In genomic region chr2:168327328-168327727, GRCh38 we compare ENCODE assay signal across 22 cellular contexts.
DNase-seq lines count a peak whose midpoint lies in the region; ATAC-seq and TF ChIP-seq lines count a peak whose summit lies in the region.
"Had no signal": no experiment of that assay in that cellular context is flagged by ENCODE, and none has a peak within 500 bp of the region (broad histone marks: within the 10 kb centered on the region; RNA-seq: fewer than 3 reads in every experiment).

No MANE protein-coding gene starts in this region.

- H3K4me1 ChIP-seq in HCT116 (ENCODE audit: control insufficient read depth in 1 of 2, insufficient read depth in 2 of 2, low read length in 2 of 2) (no peaks in the 10 kb centered on the region), hepatocyte (ENCODE audit: insufficient read depth) (peaks cover 5% of the 10 kb centered on the region)
- H3K4me1 ChIP-seq: A549; BLaER1 treated with 17β-estradiol and CSF1 and Interleukin-3, amounts not matched to agents 10 nM and 100 nM had no signal

- no peaks in the 10 kb centered on the region for H3K27me3 Mint-ChIP-seq in Calu3 (ENCODE audit: unreplicated experiment)

- H3K36me3 ChIP-seq in HCT116 (ENCODE audit: control insufficient read depth in 1 of 2, insufficient read depth in 2 of 2, low read length in 2 of 2) (no peaks in the 10 kb centered on the region), hepatocyte (replicated peaks; ENCODE audit: insufficient read depth, low read depth) (no peaks in the 10 kb centered on the region)

- WGBS in hepatocyte (ENCODE audit: low lambda C conversion rate, missing lambda C conversion rate), result 91% methylated on average over 3 of the region's 3 CpGs

- H3K4me2 ChIP-seq in HCT116 (ENCODE audit: low read length) (no peak overlapping the region), hepatocyte (no peak overlapping the region)
- H3K4me2 ChIP-seq: A549; BLaER1 treated with 17β-estradiol and CSF1 and Interleukin-3, amounts not matched to agents 10 nM and 100 nM had no signal

- CTCF ChIA-PET in HCT116 (lab: Charles Lee), result no interaction called here
- CTCF ChIA-PET in Calu3 (lab: Charles Lee), result interaction anchor here (0.5 to 2.4 kb wide), 2 partner anchors 9 to 491 kb away, joined by 3 to 10 read pairs; no protein-coding TSS in a partner anchor

- H3K4me3 Mint-ChIP-seq in Calu3 (ENCODE audit: low read depth, unreplicated experiment), result no peak overlapping the region
- H3K4me3 Mint-ChIP-seq: B cell; CD4-positive, alpha-beta T cell; CD8-positive, alpha-beta T cell had no signal

- H4K20me1 ChIP-seq in HCT116 (ENCODE audit: insufficient read depth) (no peaks in the 10 kb centered on the region), hepatocyte (ENCODE audit: insufficient read depth, poor library complexity, severe bottlenecking) (no peaks in the 10 kb centered on the region)
- H4K20me1 ChIP-seq: BLaER1 treated with 17β-estradiol and CSF1 and Interleukin-3, amounts not matched to agents 10 nM and 100 nM had no signal

- BruUV-seq in HCT116 (replicated peaks; lab: Mats Ljungman, UMichigan), result no TSS peak
- BruUV-seq in Calu3 (replicated peaks; lab: Mats Ljungman, UMichigan), result no TSS peak

- peaks cover 10% of the 10 kb centered on the region for H3K4me1 Mint-ChIP-seq in Calu3 (ENCODE audit: low read depth, unreplicated experiment)
- H3K4me1 Mint-ChIP-seq: B cell had no signal

- H2AFZ ChIP-seq in HCT116 (ENCODE audit: low read depth, low read length, poor library complexity, severe bottlenecking) (peak overlapping the region; percentile 23), hepatocyte (no peak overlapping the region)

- H3K9me3 ChIP-seq in HCT116 (ENCODE audit: control insufficient read depth in 1 of 2, insufficient read depth in 1 of 2, low read depth in 1 of 2, low read length in 2 of 2), result no peaks in the 10 kb centered on the region
- H3K9me3 ChIP-seq in hepatocyte (ENCODE audit: low read depth), result no peaks in the 10 kb centered on the region
- H3K9me3 ChIP-seq: A549 had no signal

- no peak overlapping the region for H3K9ac ChIP-seq in HCT116 (ENCODE audit: low read length)
- H3K9ac ChIP-seq: BLaER1 treated with 17β-estradiol and CSF1 and Interleukin-3, amounts not matched to agents 10 nM and 100 nM had no signal

- H3K4me3 ChIP-seq in HCT116 (replicated peaks in 1 of 2; ENCODE audit: low read depth in 1 of 2, low read length in 2 of 2), result no peak overlapping the region
- no peak overlapping the region for H3K4me3 ChIP-seq in hepatocyte
- H3K4me3 ChIP-seq: A549; BLaER1 treated with 17β-estradiol and CSF1 and Interleukin-3, amounts not matched to agents 10 nM and 100 nM; GM12878 had no signal

- H3K27ac ChIP-seq in HCT116 (ENCODE audit: low read depth, low read length) (no peak overlapping the region), hepatocyte (peak overlapping the region; percentile 85)
- H3K27ac ChIP-seq: 22Rv1; A549; BLaER1 treated with 17β-estradiol and CSF1 and Interleukin-3, amounts not matched to agents 10 nM and 100 nM; C4-2B had no signal

- TF ChIP-seq CTCF in HCT116 (IDR thresholded peaks at IDR 0.05 in 2 of 3, conservative IDR thresholded peaks at IDR 0.05 in 1 of 3; ENCODE audit: borderline replicate concordance in 1 of 3, insufficient read depth in 1 of 3, low read depth in 2 of 3, low read length in 2 of 3) (no peak), hepatocyte (IDR thresholded peaks at IDR 0.05; ENCODE audit: poor library complexity) (no peak), Calu3 (IDR thresholded peaks at IDR 0.05; ENCODE audit: unreplicated experiment) (no peak)

- H3K27me3 ChIP-seq in HCT116 (ENCODE audit: insufficient read depth, low read length) (no peaks in the 10 kb centered on the region), hepatocyte (no peaks in the 10 kb centered on the region)
- H3K27me3 ChIP-seq: BLaER1 treated with 17β-estradiol and CSF1 and Interleukin-3, amounts not matched to agents 10 nM and 100 nM had no signal

- no peak for TF ChIP-seq RAD21 in HCT116 (IDR thresholded peaks at IDR 0.05; ENCODE audit: low read depth)

- intact Hi-C loops in HCT116 (cut with micrococcal nuclease) (no loop called here), Calu3 (cut with micrococcal nuclease; ENCODE audit: unreplicated experiment) (no loop called here)

- H3K79me2 ChIP-seq in HCT116 (ENCODE audit: insufficient read depth, low read length) (no peaks in the 10 kb centered on the region), hepatocyte (no peaks in the 10 kb centered on the region)

- no peaks in the 10 kb centered on the region for H3K36me3 Mint-ChIP-seq in Calu3 (ENCODE audit: insufficient read depth, unreplicated experiment)

- POLR2A ChIA-PET in HCT116 (lab: Charles Lee), result no interaction called here

- RAD21 ChIA-PET in HCT116 (lab: Charles Lee; ENCODE audit: low non-redundant PET in 1 of 2, low total read pairs in 2 of 2, uncharacterized antibody in 2 of 2, unreplicated experiment in 2 of 2), result no interaction called here

- H3K9me3 Mint-ChIP-seq in Calu3 (ENCODE audit: low read depth, unreplicated experiment), result peaks cover 7% of the 10 kb centered on the region

- no peak for ATAC-seq in HCT116
- no peak for ATAC-seq in GM19035 (IDR thresholded peaks at IDR 0.05; ENCODE audit: unreplicated experiment)
- ATAC-seq: A549; CD8-positive, alpha-beta T cell; GM12878 had no signal

- DNase-seq in DMS53 (lab: John Stamatoyannopoulos, UW) (peak; percentile 13), DMS53 treated with DMSO at 0.1 percent for 48 hours (lab: John Stamatoyannopoulos, UW; ENCODE audit: unreplicated experiment) (no peak), HCT116 (ENCODE audit: low read depth, low spot score) (no peak), hepatocyte (ENCODE audit: low spot score) (no peak), Calu3 (no peak)
- DNase-seq: AML-193; Caco-2; CD4-positive, alpha-beta T cell; CD8-positive, alpha-beta T cell; DMS 273 treated with DMSO at 0.1 percent for 48 hours; DMS153; DMS79; DND-41; EL; GDM1 had no signal

- no peak overlapping the region for H3K27ac Mint-ChIP-seq in Calu3 (ENCODE audit: unreplicated experiment)
- H3K27ac Mint-ChIP-seq: B cell; CD4-positive, alpha-beta T cell; CD8-positive, alpha-beta T cell had no signal

- TF ChIP-seq POLR2A in HCT116 (IDR thresholded peaks at IDR 0.05; ENCODE audit: borderline replicate concordance, extremely low read depth, insufficient read depth, insufficient read length), result no peak

- H3K9me2 ChIP-seq in HCT116 (ENCODE audit: insufficient read depth) (no peaks in the 10 kb centered on the region), hepatocyte (replicated peaks; ENCODE audit: insufficient read depth) (no peaks in the 10 kb centered on the region)

TF ChIP-seq in HCT116, 20 proteins besides CTCF, POLR2A, EP300 and RAD21 (continues in another document):
- no peak for TF ChIP-seq SRF (IDR thresholded peaks at IDR 0.05; ENCODE audit: low read depth)
- no peak for TF ChIP-seq MAX (IDR thresholded peaks at IDR 0.05)
- no peak for TF ChIP-seq ZFX (IDR thresholded peaks at IDR 0.05)
- no peak for TF ChIP-seq EZH2phosphoT487 (IDR thresholded peaks at IDR 0.05; ENCODE audit: borderline replicate concordance)
- no peak for TF ChIP-seq ATF3 (IDR thresholded peaks at IDR 0.05)
- no peak for TF ChIP-seq FOSL1 (IDR thresholded peaks at IDR 0.05; ENCODE audit: low read depth)
- no peak for TF ChIP-seq ELF1 (IDR thresholded peaks at IDR 0.05; ENCODE audit: borderline replicate concordance, low read depth)
- no peak for TF ChIP-seq CBX3 (IDR thresholded peaks at IDR 0.05; ENCODE audit: low read depth)
- no peak for TF ChIP-seq SIN3A (IDR thresholded peaks at IDR 0.05; ENCODE audit: low read depth)
- TF ChIP-seq SP1 (IDR thresholded peaks at IDR 0.05; ENCODE audit: low read depth), result no peak
- no peak for TF ChIP-seq REST (IDR thresholded peaks at IDR 0.05; ENCODE audit: low read depth)
- no peak for TF ChIP-seq POLR2AphosphoS5 (IDR thresholded peaks at IDR 0.05; ENCODE audit: low read depth, low read length)
- TF ChIP-seq CEBPB (IDR thresholded peaks at IDR 0.05; ENCODE audit: low read depth), result no peak
